Comparison of ENCODE assay signal across 9 cellular contexts in genomic region chr12:26434299-26434915, GRCh38.
A peak's percentile ranks its signal among the peaks of the same experiment; 100 is the strongest.
DNase-seq lines count a peak whose midpoint lies in the region; ATAC-seq, FAIRE-seq and TF ChIP-seq lines count a peak whose summit lies in the region.
"Had no signal": no experiment of that assay in that cellular context is flagged by ENCODE, and none has a peak within 500 bp of the region (broad histone marks: within the 10 kb centered on the region; RNA-seq: fewer than 3 reads in every experiment).

No MANE protein-coding gene starts in this region.

- H3K27me3 ChIP-seq in right atrium auricular region (no peaks in the 10 kb centered on the region), brain microvascular endothelial cell (replicated peaks) (no peaks in the 10 kb centered on the region)

- ATAC-seq in Right ventricle myocardium inferior (peak; percentile 63), HG03439 (IDR thresholded peaks at IDR 0.05; ENCODE audit: unreplicated experiment) (peak; percentile 63)
- ATAC-seq: effector memory CD8-positive, alpha-beta T cell had no signal

- H3K36me3 ChIP-seq in right atrium auricular region (no peaks in the 10 kb centered on the region), brain microvascular endothelial cell (replicated peaks) (no peaks in the 10 kb centered on the region)

- intact Hi-C loops in Right ventricle myocardium inferior (cut with DNase I): loop anchor here (2.0 kb wide), 2 partner anchors 180 to 216 kb away; no protein-coding TSS in a partner anchor

- in situ Hi-C loops in brain microvascular endothelial cell (cut with HindIII; ENCODE audit: low pct_ligation_motif_present, low sequenced_read_pairs): no loop called here

- no peaks in the 10 kb centered on the region for H3K4me1 ChIP-seq in right atrium auricular region

- DNase-seq in Right ventricle myocardium inferior (ENCODE audit: missing footprints) (no peak), right atrium auricular region (ENCODE audit: low spot score) (no peak), NCI-H774 (lab: John Stamatoyannopoulos, UW) (peak; percentile 58), brain microvascular endothelial cell (peak; percentile 57), kidney tubule cell (ENCODE audit: low spot score) (peak; percentile 77), urothelium cell line (ENCODE audit: low spot score) (peak; percentile 71)
- no peak for DNase-seq in activated effector memory CD4-positive, alpha-beta T cell treated with Interleukin-2 at 50 U/mL for 16 hours

- TF ChIP-seq CTCF in right atrium auricular region (IDR thresholded peaks at IDR 0.05): peak in 1 of 2 donors; percentile 78
- peak; percentile 88 for TF ChIP-seq CTCF in brain microvascular endothelial cell (IDR thresholded peaks at IDR 0.05; ENCODE audit: low read depth, low read length, missing control alignments)

- FAIRE-seq in urothelium cell line (lab: Jason Lieb, UNC): peak; percentile 52

- H3K9me3 ChIP-seq in right atrium auricular region: no peaks in the 10 kb centered on the region

- H3K27ac ChIP-seq in right atrium auricular region (no peak overlapping the region), brain microvascular endothelial cell (no peak overlapping the region)

- no peak overlapping the region for H3K4me3 ChIP-seq in right atrium auricular region
- H3K4me3 ChIP-seq in brain microvascular endothelial cell (ENCODE audit: low read depth, low read length): no peak overlapping the region

Comparison
In these comparisons a context has a peak if more than half of its experiments do, and no peak if none do; other contexts are left out.
1. DNase-seq: peak in NCI-H774 (single experiment), brain microvascular endothelial cell (single experiment), kidney tubule cell (single experiment) and urothelium cell line (single experiment); none in Right ventricle myocardium inferior (single experiment), right atrium auricular region (single experiment) and activated effector memory CD4-positive, alpha-beta T cell treated with Interleukin-2 at 50 U/mL for 16 hours (single experiment).